1 cellular context compared by ENCODE assay signal in the genomic region with DNA sequence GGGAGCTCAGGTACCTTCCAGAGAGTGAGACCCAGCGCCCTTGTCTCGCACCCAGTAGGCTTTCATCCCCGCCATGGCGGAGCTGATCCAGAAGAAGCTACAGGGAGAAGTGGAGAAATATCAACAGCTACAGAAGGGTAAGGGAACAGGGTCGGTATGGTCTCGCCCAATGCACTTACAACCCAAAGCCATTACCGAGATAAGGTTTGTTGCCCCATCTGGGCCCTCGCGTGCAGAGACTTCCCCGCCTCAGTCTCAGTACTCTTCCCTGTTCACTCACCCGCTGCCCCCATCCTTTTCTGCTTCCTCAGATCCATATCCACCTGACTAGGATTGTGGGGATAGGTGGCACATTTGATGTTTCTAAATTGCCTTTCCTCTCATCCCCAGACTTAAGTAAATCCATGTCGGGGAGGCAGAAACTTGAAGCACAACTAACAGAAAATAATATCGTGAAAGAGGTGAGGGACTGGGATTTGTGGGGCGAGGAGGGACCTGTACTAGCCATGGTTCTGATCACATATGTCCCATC.
TF ChIP-seq lines count a peak whose summit lies in the region.

No MANE protein-coding gene starts in this region.

TF ChIP-seq in HCT116, 20 proteins besides CTCF, POLR2A, EP300 and RAD21 (continued from another document):
- TF ChIP-seq, protein P1, sequence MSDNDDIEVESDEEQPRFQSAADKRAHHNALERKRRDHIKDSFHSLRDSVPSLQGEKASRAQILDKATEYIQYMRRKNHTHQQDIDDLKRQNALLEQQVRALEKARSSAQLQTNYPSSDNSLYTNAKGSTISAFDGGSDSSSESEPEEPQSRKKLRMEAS (IDR thresholded peaks at IDR 0.05) = no peak
- no peak for TF ChIP-seq EZH2phosphoT487 (IDR thresholded peaks at IDR 0.05; ENCODE audit: borderline replicate concordance)
- no peak for TF ChIP-seq FOSL1 (IDR thresholded peaks at IDR 0.05; ENCODE audit: low read depth)
- TF ChIP-seq CBX3 (IDR thresholded peaks at IDR 0.05; ENCODE audit: low read depth) = no peak
- TF ChIP-seq JUND (IDR thresholded peaks at IDR 0.05) = no peak
- no peak for TF ChIP-seq ELF1 (IDR thresholded peaks at IDR 0.05; ENCODE audit: borderline replicate concordance, low read depth)
- TF ChIP-seq SRF (IDR thresholded peaks at IDR 0.05; ENCODE audit: low read depth) = no peak
- TF ChIP-seq SP1 (IDR thresholded peaks at IDR 0.05; ENCODE audit: low read depth) = no peak
- TF ChIP-seq ZFX (IDR thresholded peaks at IDR 0.05) = no peak
- TF ChIP-seq CEBPB (IDR thresholded peaks at IDR 0.05; ENCODE audit: low read depth) = no peak
- TF ChIP-seq, protein P2, sequence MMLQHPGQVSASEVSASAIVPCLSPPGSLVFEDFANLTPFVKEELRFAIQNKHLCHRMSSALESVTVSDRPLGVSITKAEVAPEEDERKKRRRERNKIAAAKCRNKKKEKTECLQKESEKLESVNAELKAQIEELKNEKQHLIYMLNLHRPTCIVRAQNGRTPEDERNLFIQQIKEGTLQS (IDR thresholded peaks at IDR 0.05) = no peak
- TF ChIP-seq, protein P3, sequence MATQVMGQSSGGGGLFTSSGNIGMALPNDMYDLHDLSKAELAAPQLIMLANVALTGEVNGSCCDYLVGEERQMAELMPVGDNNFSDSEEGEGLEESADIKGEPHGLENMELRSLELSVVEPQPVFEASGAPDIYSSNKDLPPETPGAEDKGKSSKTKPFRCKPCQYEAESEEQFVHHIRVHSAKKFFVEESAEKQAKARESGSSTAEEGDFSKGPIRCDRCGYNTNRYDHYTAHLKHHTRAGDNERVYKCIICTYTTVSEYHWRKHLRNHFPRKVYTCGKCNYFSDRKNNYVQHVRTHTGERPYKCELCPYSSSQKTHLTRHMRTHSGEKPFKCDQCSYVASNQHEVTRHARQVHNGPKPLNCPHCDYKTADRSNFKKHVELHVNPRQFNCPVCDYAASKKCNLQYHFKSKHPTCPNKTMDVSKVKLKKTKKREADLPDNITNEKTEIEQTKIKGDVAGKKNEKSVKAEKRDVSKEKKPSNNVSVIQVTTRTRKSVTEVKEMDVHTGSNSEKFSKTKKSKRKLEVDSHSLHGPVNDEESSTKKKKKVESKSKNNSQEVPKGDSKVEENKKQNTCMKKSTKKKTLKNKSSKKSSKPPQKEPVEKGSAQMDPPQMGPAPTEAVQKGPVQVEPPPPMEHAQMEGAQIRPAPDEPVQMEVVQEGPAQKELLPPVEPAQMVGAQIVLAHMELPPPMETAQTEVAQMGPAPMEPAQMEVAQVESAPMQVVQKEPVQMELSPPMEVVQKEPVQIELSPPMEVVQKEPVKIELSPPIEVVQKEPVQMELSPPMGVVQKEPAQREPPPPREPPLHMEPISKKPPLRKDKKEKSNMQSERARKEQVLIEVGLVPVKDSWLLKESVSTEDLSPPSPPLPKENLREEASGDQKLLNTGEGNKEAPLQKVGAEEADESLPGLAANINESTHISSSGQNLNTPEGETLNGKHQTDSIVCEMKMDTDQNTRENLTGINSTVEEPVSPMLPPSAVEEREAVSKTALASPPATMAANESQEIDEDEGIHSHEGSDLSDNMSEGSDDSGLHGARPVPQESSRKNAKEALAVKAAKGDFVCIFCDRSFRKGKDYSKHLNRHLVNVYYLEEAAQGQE (IDR thresholded peaks at IDR 0.05; ENCODE audit: low read depth) = no peak
- no peak for TF ChIP-seq EGR1 (IDR thresholded peaks at IDR 0.05; ENCODE audit: low read depth)
